9 cellular contexts compared by ENCODE assay signal in the genomic region with DNA sequence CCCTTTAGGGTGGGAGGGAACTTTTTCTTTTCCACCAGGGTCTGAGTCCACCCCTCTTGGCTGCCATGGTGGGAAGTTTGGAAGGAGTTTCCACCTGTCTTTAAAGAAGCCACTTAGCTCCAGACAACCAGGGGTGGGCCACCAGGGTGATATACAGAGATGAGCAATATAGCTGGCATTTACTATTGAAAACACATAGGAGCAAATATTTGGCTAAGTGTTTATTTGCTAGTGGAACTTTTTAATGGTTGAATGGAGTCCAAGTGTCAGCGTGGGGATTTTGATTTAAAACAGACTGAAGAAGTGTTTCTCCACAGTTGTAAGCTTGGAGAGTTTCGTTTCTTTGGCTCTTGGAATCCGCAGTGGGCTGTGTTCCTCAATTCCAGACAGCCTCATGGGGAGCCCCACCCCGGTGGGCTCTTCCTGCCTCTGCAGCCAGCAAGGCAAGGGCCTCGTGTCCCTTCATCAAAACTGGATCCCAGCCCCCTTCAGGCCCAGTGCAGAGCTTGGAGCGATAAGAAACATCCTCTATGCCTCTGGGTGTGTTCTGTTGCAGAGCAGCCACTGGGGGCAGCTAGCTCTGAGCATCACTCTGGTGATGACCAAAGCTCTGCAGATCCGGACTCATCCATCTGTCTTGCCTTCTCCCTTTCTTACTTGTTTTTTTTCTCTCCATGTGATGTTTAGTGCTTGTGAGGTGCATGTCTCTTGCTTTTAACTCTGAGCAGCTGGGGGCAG. TPM values are rescaled to one million over a fixed set of nuclear protein-coding genes. Genes with fewer than 3 reads are reported as not detected.
DNase-seq lines count a peak whose midpoint lies in the region; ATAC-seq and TF ChIP-seq lines count a peak whose summit lies in the region.
"Had no signal": no experiment of that assay in that cellular context is flagged by ENCODE, and none has a peak within 500 bp of the region (broad histone marks: within the 10 kb centered on the region; RNA-seq: fewer than 3 reads in every experiment).

No MANE protein-coding gene starts in this region.

- no peaks in the 10 kb centered on the region for H3K27me3 Mint-ChIP-seq in activated naive CD4-positive, alpha-beta T cell treated with anti-CD3 and anti-CD28 coated beads for 36 hours (ENCODE audit: low read depth)
- H3K27me3 Mint-ChIP-seq in endothelial cell (ENCODE audit: unreplicated experiment) = peaks cover 5% of the 10 kb centered on the region

- TF ChIP-seq CTCF in endothelial cell (IDR thresholded peaks at IDR 0.05; ENCODE audit: unreplicated experiment) = no peak
- peak in 1 of 3 experiments; percentile 12 for TF ChIP-seq CTCF in testis (IDR thresholded peaks at IDR 0.05)

- peak; percentile 46 for ATAC-seq in stimulated activated naive CD8-positive, alpha-beta T cell treated with anti-CD3 and anti-CD28 coated beads, Interleukin-15, Interleukin-2, amounts not matched to agents 100 U/mL and 50 U/mL, for 24 hours
- ATAC-seq in HG03097 (IDR thresholded peaks at IDR 0.05; ENCODE audit: low FRiP score, unreplicated experiment) = no peak

- no peak overlapping the region for H3K4me3 ChIP-seq in testis
- H3K4me3 ChIP-seq: lung had no signal

- H3K27ac Mint-ChIP-seq in activated naive CD4-positive, alpha-beta T cell treated with anti-CD3 and anti-CD28 coated beads for 36 hours = no peak overlapping the region
- no peak overlapping the region for H3K27ac Mint-ChIP-seq in endothelial cell (ENCODE audit: unreplicated experiment)

- no peak for TF ChIP-seq POLR2A in testis (IDR thresholded peaks at IDR 0.05)

- H3K27ac ChIP-seq in testis = no peak overlapping the region

- intact Hi-C loops in activated naive CD4-positive, alpha-beta T cell treated with anti-CD3 and anti-CD28 coated beads for 36 hours (cut with micrococcal nuclease) = no loop called here
- intact Hi-C loops in testis (cut with DNase I; ENCODE audit: low total_unique reads) = no loop called here

- H3K9me3 ChIP-seq in testis = no peaks in the 10 kb centered on the region

- WGBS in testis, 2 donors = 37 to 52% methylated on average over 6 to 7 of the region's 7 CpGs

- H3K4me1 Mint-ChIP-seq in activated naive CD4-positive, alpha-beta T cell treated with anti-CD3 and anti-CD28 coated beads for 36 hours (ENCODE audit: low read depth) = peaks cover 4% of the 10 kb centered on the region
- peaks cover 10% of the 10 kb centered on the region for H3K4me1 Mint-ChIP-seq in endothelial cell (ENCODE audit: unreplicated experiment)

- H3K36me3 ChIP-seq in testis (ENCODE audit: low read depth, missing control alignments) = no peaks in the 10 kb centered on the region

- no peaks in the 10 kb centered on the region for H3K4me1 ChIP-seq in testis

- peak; percentile 21 for DNase-seq in activated naive CD4-positive, alpha-beta T cell treated with anti-CD3 and anti-CD28 coated beads for 36 hours
- no peak for DNase-seq in activated naive CD4-positive, alpha-beta T cell (lab: John Stamatoyannopoulos, UW)
- peak; percentile 34 for DNase-seq in NCI-H2227 (lab: John Stamatoyannopoulos, UW; ENCODE audit: unreplicated experiment)
- DNase-seq in endothelial cell (ENCODE audit: low spot score) = peak; percentile 27
- DNase-seq in stimulated activated naive CD8-positive, alpha-beta T cell treated with anti-CD3 and anti-CD28 coated beads, Interleukin-15, Interleukin-2, amounts not matched to agents 100 U/mL and 50 U/mL, for 24 hours = peak; percentile 8
- DNase-seq in testis = no peak
- no peak for DNase-seq in SHP77 (lab: John Stamatoyannopoulos, UW)

- H3K27me3 ChIP-seq in testis = no peaks in the 10 kb centered on the region

- H3K36me3 Mint-ChIP-seq in activated naive CD4-positive, alpha-beta T cell treated with anti-CD3 and anti-CD28 coated beads for 36 hours (ENCODE audit: low read depth) = no peaks in the 10 kb centered on the region
- no peaks in the 10 kb centered on the region for H3K36me3 Mint-ChIP-seq in endothelial cell (ENCODE audit: low read depth, unreplicated experiment)

- H3K4me3 Mint-ChIP-seq in activated naive CD4-positive, alpha-beta T cell treated with anti-CD3 and anti-CD28 coated beads for 36 hours = no peak overlapping the region
- no peak overlapping the region for H3K4me3 Mint-ChIP-seq in endothelial cell (ENCODE audit: unreplicated experiment)

- CTCF ChIA-PET in activated naive CD4-positive, alpha-beta T cell treated with anti-CD3 and anti-CD28 coated beads for 36 hours (lab: Charles Lee) = interaction anchor here (0.7 to 1.7 kb wide), 8 partner anchors 8 to 86 kb away, joined by 3 to 6 read pairs (median 4); a partner anchor contains a TSS

- no peaks in the 10 kb centered on the region for H3K9me3 Mint-ChIP-seq in activated naive CD4-positive, alpha-beta T cell treated with anti-CD3 and anti-CD28 coated beads for 36 hours
- no peaks in the 10 kb centered on the region for H3K9me3 Mint-ChIP-seq in endothelial cell (ENCODE audit: unreplicated experiment)

RNA-seq across cellular contexts. Expression of a gene that starts 36.1 kb away (rescaled TPM):
- total RNA-seq in activated naive CD4-positive, alpha-beta T cell treated with anti-CD3 and anti-CD28 coated beads for 36 hours = 1 to 10 TPM; 2.4 to 2.6 TPM
- total RNA-seq in endothelial cell (ENCODE audit: unreplicated experiment) (not detected), testis (1 to 10 TPM; 5.2 to 6.1 TPM)
- polyA plus RNA-seq in testis (ENCODE audit: insufficient read depth, low read depth, low replicate concordance) = 0.92 TPM

Comparison
In these comparisons a context has a peak if more than half of its experiments do, and no peak if none do; other contexts are left out.
1. DNase-seq: peak in activated naive CD4-positive, alpha-beta T cell treated with anti-CD3 and anti-CD28 coated beads for 36 hours (single experiment), NCI-H2227 (single experiment), endothelial cell (single experiment) and stimulated activated naive CD8-positive, alpha-beta T cell treated with anti-CD3 and anti-CD28 coated beads, Interleukin-15, Interleukin-2, amounts not matched to agents 100 U/mL and 50 U/mL, for 24 hours (single experiment); none in activated naive CD4-positive, alpha-beta T cell (0 of 4), testis (single experiment) and SHP77 (0 of 2).